ENCODE assay signal across 18 cellular contexts in the genomic region with DNA sequence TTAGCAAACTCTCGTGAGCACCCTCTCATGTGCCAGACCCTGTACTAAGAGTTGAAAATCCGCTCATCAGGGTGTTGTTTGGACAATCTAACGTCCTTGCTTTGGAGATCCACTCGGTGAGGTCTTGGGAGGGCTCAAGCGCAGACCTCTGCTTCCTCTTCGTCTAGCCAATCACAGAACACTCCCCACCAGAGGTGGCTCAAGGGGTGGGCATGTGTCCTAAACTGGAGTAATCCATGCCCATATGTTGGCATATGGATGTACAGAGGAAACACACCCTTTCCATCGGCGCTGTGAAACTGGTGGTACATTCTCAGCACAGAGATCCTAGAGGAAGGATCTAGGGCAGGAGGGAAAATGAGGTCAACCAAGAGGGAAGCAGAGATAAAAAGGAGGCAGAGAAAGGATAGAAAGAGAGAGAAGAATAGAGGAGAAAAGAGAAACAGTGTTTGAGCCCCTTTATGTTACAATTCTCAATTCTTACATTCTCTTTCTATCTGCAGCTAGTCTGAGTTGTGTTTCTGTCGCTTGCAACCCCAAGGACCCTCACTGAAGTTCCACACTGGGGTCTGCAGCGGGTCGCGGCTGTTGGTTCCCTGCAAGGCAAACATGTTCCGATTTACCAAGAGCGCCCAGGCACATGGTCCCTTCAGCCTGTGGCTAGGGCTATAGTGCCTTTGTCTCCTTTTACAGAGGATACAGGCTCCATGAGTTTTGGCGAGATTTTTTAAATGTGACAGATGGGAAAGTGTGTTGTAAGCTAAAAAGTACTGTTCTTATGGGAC. TPM values are rescaled to one million over a fixed set of nuclear protein-coding genes. Genes with fewer than 3 reads are reported as not detected.
DNase-seq lines count a peak whose midpoint lies in the region; ATAC-seq, FAIRE-seq and TF ChIP-seq lines count a peak whose summit lies in the region.
"Had no signal": no experiment of that assay in that cellular context is flagged by ENCODE, and none has a peak within 500 bp of the region (broad histone marks: within the 10 kb centered on the region; RNA-seq: fewer than 3 reads in every experiment).

No MANE protein-coding gene starts in this region.

- CTCF ChIA-PET in K562 (lab: Yijun Ruan, JAX; ENCODE audit: low intra/inter-chr PET ratio) = no interaction called here

- no peak overlapping the region for H3K9ac ChIP-seq in K562 (ENCODE audit: insufficient read depth in 1 of 2, low read depth in 2 of 2, low read length in 2 of 2)

- DNase-seq in NCI-H1694 treated with DMSO at 0.1 percent for 48 hours (lab: John Stamatoyannopoulos, UW) (peak; percentile 21), NCI-H1694 (lab: John Stamatoyannopoulos, UW) (no peak), K562 (ENCODE audit: extremely low read depth in 1 of 4, low spot score in 3 of 4) (no peak), mesenteric fat pad (ENCODE audit: low spot score) (peak; percentile 68), upper lobe of right lung (peak; percentile 26), Peyer's patch (no peak), NCI-H128 (lab: John Stamatoyannopoulos, UW; ENCODE audit: unreplicated experiment) (no peak)
- DNase-seq: Caco-2; CD8-positive, alpha-beta T cell; DMS53; GF-D8; H7 had no signal

- TF ChIP-seq CTCF in K562 (IDR thresholded peaks at IDR 0.05 in 2 of 3, conservative IDR thresholded peaks at IDR 0.05 in 1 of 3; ENCODE audit: insufficient read depth in 2 of 3, low read depth in 1 of 3, low read length in 3 of 3) (no peak), upper lobe of right lung (IDR thresholded peaks at IDR 0.05) (no peak), Peyer's patch (IDR thresholded peaks at IDR 0.05) (no peak)

- H4K20me1 ChIP-seq in K562 (replicated peaks; ENCODE audit: control insufficient read depth, insufficient read depth, low read length) = no peaks in the 10 kb centered on the region

- TF ChIP-seq RAD21 in K562 (CRISPR knock-in tag; conservative IDR thresholded peaks at IDR 0.05 in 1 of 2, IDR thresholded peaks at IDR 0.05 in 1 of 2) = no peak

- BruUV-seq in K562 (replicated peaks; lab: Mats Ljungman, UMichigan) = no TSS peak

- no peak for TF ChIP-seq EP300 in K562 (IDR thresholded peaks at IDR 0.05; ENCODE audit: low read length)

- H3K27me3 ChIP-seq in K562 (ENCODE audit: control insufficient read depth in 2 of 2, insufficient read depth in 2 of 2, low read length in 2 of 2) = no peaks in the 10 kb centered on the region
- no peaks in the 10 kb centered on the region for H3K27me3 ChIP-seq in upper lobe of right lung
- H3K27me3 ChIP-seq in Peyer's patch = no peaks in the 10 kb centered on the region

- H3K9me3 ChIP-seq in K562 (replicated peaks; ENCODE audit: control insufficient read depth, insufficient read depth, low read depth, low read length) (no peaks in the 10 kb centered on the region; the same call in 1 of the 2 replicates), upper lobe of right lung (no peaks in the 10 kb centered on the region), Peyer's patch (no peaks in the 10 kb centered on the region)
- H3K9me3 ChIP-seq: Caco-2 had no signal

- FAIRE-seq in K562 (lab: Jason Lieb, UNC) = peak; percentile 42

- in situ Hi-C loops in K562 (cut with MboI) = no loop called here

- H3K4me1 ChIP-seq in K562 (replicated peaks in 1 of 2; ENCODE audit: control insufficient read depth in 2 of 2, insufficient read depth in 2 of 2, low read length in 2 of 2) = peaks cover 26 to 29% of the 10 kb centered on the region in 2 experiments
- H3K4me1 ChIP-seq in upper lobe of right lung = no peaks in the 10 kb centered on the region
- H3K4me1 ChIP-seq in Peyer's patch = no peaks in the 10 kb centered on the region
- H3K4me1 ChIP-seq: Caco-2 had no signal

- no peak overlapping the region for H3K4me2 ChIP-seq in K562 (ENCODE audit: insufficient read depth, low read length)
- H3K4me2 ChIP-seq: GM23338 had no signal

- no peaks in the 10 kb centered on the region for H3K9me1 ChIP-seq in K562 (ENCODE audit: control insufficient read depth, insufficient read depth, low read length)

- POLR2A ChIA-PET in K562 (lab: Yijun Ruan, JAX) = no interaction called here

- ATAC-seq in K562 = no peak
- no peak for ATAC-seq in upper lobe of right lung
- no peak for ATAC-seq in GM19455 (IDR thresholded peaks at IDR 0.05; ENCODE audit: unreplicated experiment)
- ATAC-seq: CD8-positive, alpha-beta T cell; GM23338 had no signal

- 0 out of 2 replicates have a peak overlapping the region, but pooled peaks have one; percentile 0 for H2AFZ ChIP-seq in K562 (ENCODE audit: low read depth, low read length)
- H2AFZ ChIP-seq: GM23338 had no signal

- H3K27ac ChIP-seq in K562 (ENCODE audit: extremely low read depth, low read depth, low read length) (no peak overlapping the region), upper lobe of right lung (no peak overlapping the region), Peyer's patch (no peak overlapping the region)
- H3K27ac ChIP-seq: 22Rv1 had no signal

- H3K4me3 ChIP-seq in K562 = no peak overlapping the region
- no peak overlapping the region for H3K4me3 ChIP-seq in upper lobe of right lung
- H3K4me3 ChIP-seq in Peyer's patch = no peak overlapping the region
- H3K4me3 ChIP-seq: GM23338 had no signal

- no peaks in the 10 kb centered on the region for H3K79me2 ChIP-seq in K562 (ENCODE audit: control insufficient read depth, insufficient read depth, low read length)

- TF ChIP-seq POLR2A in K562 (conservative IDR thresholded peaks at IDR 0.05) (no peak), Peyer's patch (IDR thresholded peaks at IDR 0.05) (no peak)

- no peaks in the 10 kb centered on the region for H3K36me3 ChIP-seq in K562 (ENCODE audit: control insufficient read depth, insufficient read depth, low read length)
- H3K36me3 ChIP-seq in upper lobe of right lung = no peaks in the 10 kb centered on the region
- H3K36me3 ChIP-seq in Peyer's patch = no peaks in the 10 kb centered on the region

- 85% methylated on average over 14 of the region's 15 CpGs for WGBS in K562 (ENCODE audit: insufficient coverage, low coverage, missing lambda C conversion rate)

- intact Hi-C loops in K562 (cut with micrococcal nuclease) = no loop called here
- intact Hi-C loops in upper lobe of right lung (cut with DNase I) = no loop called here

TF ChIP-seq in K562, 482 proteins besides CTCF, POLR2A, EP300 and RAD21 (continues in another document):
- no peak for TF ChIP-seq FOS (IDR thresholded peaks at IDR 0.05; ENCODE audit: extremely low read depth, insufficient read length)
- TF ChIP-seq, protein P1, sequence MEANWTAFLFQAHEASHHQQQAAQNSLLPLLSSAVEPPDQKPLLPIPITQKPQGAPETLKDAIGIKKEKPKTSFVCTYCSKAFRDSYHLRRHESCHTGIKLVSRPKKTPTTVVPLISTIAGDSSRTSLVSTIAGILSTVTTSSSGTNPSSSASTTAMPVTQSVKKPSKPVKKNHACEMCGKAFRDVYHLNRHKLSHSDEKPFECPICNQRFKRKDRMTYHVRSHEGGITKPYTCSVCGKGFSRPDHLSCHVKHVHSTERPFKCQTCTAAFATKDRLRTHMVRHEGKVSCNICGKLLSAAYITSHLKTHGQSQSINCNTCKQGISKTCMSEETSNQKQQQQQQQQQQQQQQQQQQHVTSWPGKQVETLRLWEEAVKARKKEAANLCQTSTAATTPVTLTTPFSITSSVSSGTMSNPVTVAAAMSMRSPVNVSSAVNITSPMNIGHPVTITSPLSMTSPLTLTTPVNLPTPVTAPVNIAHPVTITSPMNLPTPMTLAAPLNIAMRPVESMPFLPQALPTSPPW (CRISPR knock-in tag; IDR thresholded peaks at IDR 0.05) = no peak

RNA-seq across cellular contexts. Expression of a gene that starts 40.5 kb away (rescaled TPM):
- 16.9 and 103 TPM in 2 replicates for total RNA-seq in K562 (2011; cell fraction: chromatin; rRNA removed; ENCODE audit: low replicate concordance)
- 80.7 and 188 TPM in 2 replicates for total RNA-seq in K562 (2011; cell fraction: nucleolus; rRNA removed)
- 58.2 and 70.2 TPM in 2 replicates for total RNA-seq in K562 (2011; cell fraction: nucleoplasm; rRNA removed)
- total RNA-seq in K562 (2014; rRNA removed) (11.8 and 12.5 TPM in 2 replicates), K562 (2014; rRNA removed; fragmentation: Illumina TruSeq; extraction: Trizol) (3.9 and 5.6 TPM in 2 replicates), K562 (2015; rRNA removed; fragmentation: Illumina TruSeq; extraction: Trizol) (17.6 and 20.2 TPM in 2 replicates), K562 (2021) (44.2 and 48.3 TPM in 2 replicates), mesenteric fat pad (not detected), upper lobe of right lung (not detected), Peyer's patch (not detected)
- polyA plus RNA-seq in K562 (2011; rRNA removed) (97.2 and 430 TPM in 2 replicates), K562 (2014; fragmentation: Illumina TruSeq; extraction: Trizol) (15.3 and 36.5 TPM in 2 replicates), K562 (2014; fragmentation: Nextera tagmentation; extraction: Ambion mirVana) (1 to 10 TPM; 4.4 to 4.7 TPM), K562 (2014; rRNA removed) (21.4 and 27.5 TPM in 2 replicates)
- 306 and 365 TPM in 2 replicates for polyA plus RNA-seq in K562 (2011; cell fraction: cytosol; rRNA removed)
- polyA plus RNA-seq in K562 (2011; cell fraction: nucleus; rRNA removed) = 296 and 371 TPM in 2 replicates
- 106 and 264 TPM in 2 replicates for polyA plus RNA-seq in K562 (2012)
- 35.4 and 85.9 TPM in 2 replicates for polyA minus RNA-seq in K562 (2011; rRNA and poly(A)+ RNA removed)
- 143 and 458 TPM in 2 replicates for polyA minus RNA-seq in K562 (2011; cell fraction: cytosol; rRNA and poly(A)+ RNA removed)
- 44.6 and 117 TPM in 2 replicates for polyA minus RNA-seq in K562 (2011; cell fraction: nucleus; rRNA and poly(A)+ RNA removed)
- total RNA-seq: A673; Caco-2; CD8-positive, alpha-beta T cell had no signal
- polyA plus RNA-seq: BJ, CD14-positive monocyte had no signal

RNA-seq across cellular contexts. Expression of a gene that starts 58.7 kb away (rescaled TPM):
- total RNA-seq in K562 (2011; cell fraction: chromatin; rRNA removed; ENCODE audit: low replicate concordance) = 6.3 and 7.3 TPM in 2 replicates
- total RNA-seq in K562 (2011; cell fraction: nucleolus; rRNA removed) = 3.7 TPM in 2 replicates
- total RNA-seq in K562 (2011; cell fraction: nucleoplasm; rRNA removed) = 5.4 and 7.5 TPM in 2 replicates
- total RNA-seq in K562 (2014; rRNA removed) (0.37 and 0.77 TPM in 2 replicates), K562 (2014; rRNA removed; fragmentation: Illumina TruSeq; extraction: Trizol) (0.69 and 1.1 TPM in 2 replicates), K562 (2015; rRNA removed; fragmentation: Illumina TruSeq; extraction: Trizol) (0.83 and 1.3 TPM in 2 replicates), K562 (2021) (2.7 and 3.8 TPM in 2 replicates), mesenteric fat pad (82.2 TPM), upper lobe of right lung (15.6 TPM), Peyer's patch (100 to 1,000 TPM in 1 of 4 donors, 10 to 100 TPM in 2, 1 to 10 TPM in 1; 5.8 to 135 (median 33.8) TPM)
- polyA plus RNA-seq in K562 (2011; rRNA removed) (0.05 TPM in 1 of 2 replicates, not detected in the other), K562 (2014; fragmentation: Illumina TruSeq; extraction: Trizol) (2.4 TPM in 2 replicates), K562 (2014; fragmentation: Nextera tagmentation; extraction: Ambion mirVana) (under 1 TPM; 0.10 to 0.15 TPM), K562 (2014; rRNA removed) (3.9 and 5.3 TPM in 2 replicates)
- polyA plus RNA-seq in K562 (2011; cell fraction: cytosol; rRNA removed) = 0.06 and 0.09 TPM in 2 replicates
- polyA plus RNA-seq in K562 (2011; cell fraction: nucleus; rRNA removed) = 0.04 and 0.36 TPM in 2 replicates
- 2.7 and 17.3 TPM in 2 replicates for polyA plus RNA-seq in K562 (2012)
- polyA minus RNA-seq in K562 (2011; rRNA and poly(A)+ RNA removed) = not detected in 2 replicates
- not detected in 2 replicates for polyA minus RNA-seq in K562 (2011; cell fraction: cytosol; rRNA and poly(A)+ RNA removed)
- not detected in 2 replicates for polyA minus RNA-seq in K562 (2011; cell fraction: nucleus; rRNA and poly(A)+ RNA removed)
- total RNA-seq: Caco-2; CD8-positive, alpha-beta T cell; GM23338 had no signal
- polyA plus RNA-seq: CD14-positive monocyte, GM23338 had no signal

Comparison
In these comparisons a context has a peak if more than half of its experiments do, and no peak if none do; other contexts are left out.
1. DNase-seq: peak in NCI-H1694 treated with DMSO at 0.1 percent for 48 hours (single experiment), mesenteric fat pad (single experiment) and upper lobe of right lung (single experiment); none in NCI-H1694 (single experiment), K562 (0 of 4), Peyer's patch (0 of 3) and NCI-H128 (single experiment).